In the genomic region with DNA sequence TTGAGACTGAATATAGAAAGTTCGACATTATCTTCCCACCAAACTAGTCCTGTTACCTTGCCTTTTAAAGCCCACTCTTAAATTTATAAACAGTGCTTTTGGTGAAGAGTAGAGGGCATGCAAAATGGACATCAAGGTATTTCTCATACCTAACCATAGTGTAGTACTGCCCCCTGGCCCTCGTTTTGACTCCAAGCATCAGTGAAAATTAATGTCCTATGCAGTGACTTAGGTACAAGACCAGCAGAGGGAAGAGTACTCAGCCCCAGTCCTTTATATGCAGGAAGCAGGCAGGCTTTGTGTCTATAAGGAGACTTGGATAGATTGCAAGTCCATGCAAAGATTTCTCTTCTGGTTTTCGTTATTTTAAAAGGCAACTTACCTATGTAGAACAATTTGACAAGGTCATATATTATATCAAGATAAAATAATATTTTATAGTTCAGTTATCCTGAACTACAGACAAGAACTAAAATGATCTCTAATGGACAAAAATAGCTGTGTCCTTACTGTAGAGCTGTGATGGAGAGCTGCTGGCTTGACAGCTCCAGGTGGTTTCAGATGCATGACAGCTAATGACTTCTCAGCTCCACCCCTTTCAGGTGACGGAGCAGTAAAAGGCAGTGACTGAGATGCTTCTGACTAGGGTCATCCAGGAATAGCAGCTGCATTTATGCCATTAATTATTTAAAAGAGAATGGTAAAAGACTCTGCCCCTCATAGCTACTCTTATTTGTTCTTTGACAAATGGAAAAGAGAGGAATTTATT, we compare ENCODE assay signal across 12 cellular contexts.
A peak's percentile ranks its signal among the peaks of the same experiment; 100 is the strongest.
DNase-seq lines count a peak whose midpoint lies in the region; ATAC-seq and TF ChIP-seq lines count a peak whose summit lies in the region.
"Had no signal": no experiment of that assay in that cellular context is flagged by ENCODE, and none has a peak within 500 bp of the region (broad histone marks: within the 10 kb centered on the region; RNA-seq: fewer than 3 reads in every experiment).

No MANE protein-coding gene starts in this region.

- no peak overlapping the region for H3K4me3 Mint-ChIP-seq in activated T-helper 2 cell treated with anti-CD3 and anti-CD28 coated beads, Interferon-gamma antibody, Interleukin-2, Interleukin-4, amounts not matched to agents 10 μg/mL and 5 μg/mL and 100 μg/mL, durations not matched to agents 14 hours and 24 hours and 36 hours (ENCODE audit: low read depth)
- H3K4me3 Mint-ChIP-seq: CD4-positive, alpha-beta T cell had no signal

- no peak for ATAC-seq in GM18907 (IDR thresholded peaks at IDR 0.05; ENCODE audit: unreplicated experiment)

- no peaks in the 10 kb centered on the region for H3K9me3 Mint-ChIP-seq in activated T-helper 2 cell treated with anti-CD3 and anti-CD28 coated beads, Interferon-gamma antibody, Interleukin-2, Interleukin-4, amounts not matched to agents 10 μg/mL and 5 μg/mL and 100 μg/mL, durations not matched to agents 14 hours and 24 hours and 36 hours

- H3K4me1 Mint-ChIP-seq in activated T-helper 2 cell treated with anti-CD3 and anti-CD28 coated beads, Interferon-gamma antibody, Interleukin-2, Interleukin-4, amounts not matched to agents 10 μg/mL and 5 μg/mL and 100 μg/mL, durations not matched to agents 14 hours and 24 hours and 36 hours (ENCODE audit: low read depth) = no peaks in the 10 kb centered on the region

- intact Hi-C loops in activated T-helper 2 cell treated with anti-CD3 and anti-CD28 coated beads, Interferon-gamma antibody, Interleukin-2, Interleukin-4, amounts not matched to agents 10 μg/mL and 5 μg/mL and 100 μg/mL, durations not matched to agents 14 hours and 24 hours and 36 hours (cut with micrococcal nuclease) = no loop called here

- DNase-seq in AG09309 (ENCODE audit: low read depth) (no peak), HT1080 (ENCODE audit: low read depth) (peak; percentile 34), NCI-H69 (lab: John Stamatoyannopoulos, UW) (peak; percentile 92), epithelial cell of esophagus (ENCODE audit: low read depth) (peak; percentile 11), SIG-M5 (lab: John Stamatoyannopoulos, UW) (no peak), GOT3 (lab: John Stamatoyannopoulos, UW) (no peak)
- no peak for DNase-seq in activated T-helper 2 cell treated with anti-CD3 and anti-CD28 coated beads, Interferon-gamma antibody, Interleukin-2, Interleukin-4, amounts not matched to agents 10 μg/mL and 5 μg/mL and 100 μg/mL, durations not matched to agents 14 hours and 24 hours and 36 hours (ENCODE audit: low spot score)
- DNase-seq: CD4-positive, alpha-beta T cell; cortex of kidney; ovary; T1000 had no signal

- H3K4me3 ChIP-seq in AG09309 (ENCODE audit: control insufficient read depth, low read depth, low read length) = no peak overlapping the region
- no peak overlapping the region for H3K4me3 ChIP-seq in epithelial cell of esophagus (ENCODE audit: low read length)
- H3K4me3 ChIP-seq: ovary had no signal

- H3K27ac Mint-ChIP-seq in activated T-helper 2 cell treated with anti-CD3 and anti-CD28 coated beads, Interferon-gamma antibody, Interleukin-2, Interleukin-4, amounts not matched to agents 10 μg/mL and 5 μg/mL and 100 μg/mL, durations not matched to agents 14 hours and 24 hours and 36 hours = no peak overlapping the region
- H3K27ac Mint-ChIP-seq: CD4-positive, alpha-beta T cell had no signal

- H3K27me3 Mint-ChIP-seq in activated T-helper 2 cell treated with anti-CD3 and anti-CD28 coated beads, Interferon-gamma antibody, Interleukin-2, Interleukin-4, amounts not matched to agents 10 μg/mL and 5 μg/mL and 100 μg/mL, durations not matched to agents 14 hours and 24 hours and 36 hours (ENCODE audit: low read depth) = no peaks in the 10 kb centered on the region
- H3K27me3 Mint-ChIP-seq: CD4-positive, alpha-beta T cell had no signal

- TF ChIP-seq CTCF in AG09309 (IDR thresholded peaks at IDR 0.05; ENCODE audit: control insufficient read depth, insufficient read depth, low read depth, low read length, missing control alignments) = peak; percentile 25
- no peak for TF ChIP-seq CTCF in epithelial cell of esophagus (IDR thresholded peaks at IDR 0.05; ENCODE audit: insufficient read depth, low read depth, low read length, missing control alignments)

- H3K36me3 Mint-ChIP-seq in activated T-helper 2 cell treated with anti-CD3 and anti-CD28 coated beads, Interferon-gamma antibody, Interleukin-2, Interleukin-4, amounts not matched to agents 10 μg/mL and 5 μg/mL and 100 μg/mL, durations not matched to agents 14 hours and 24 hours and 36 hours (ENCODE audit: low read depth) = no peaks in the 10 kb centered on the region

Comparison
In these comparisons a context has a peak if more than half of its experiments do, and no peak if none do; other contexts are left out.
1. DNase-seq: peak in HT1080 (single experiment), NCI-H69 (single experiment) and epithelial cell of esophagus (single experiment); none in AG09309 (single experiment), SIG-M5 (single experiment), activated T-helper 2 cell treated with anti-CD3 and anti-CD28 coated beads, Interferon-gamma antibody, Interleukin-2, Interleukin-4, amounts not matched to agents 10 μg/mL and 5 μg/mL and 100 μg/mL, durations not matched to agents 14 hours and 24 hours and 36 hours (single experiment) and GOT3 (single experiment).